Comparison of ENCODE assay signal across 1 cellular context in the genomic region with DNA sequence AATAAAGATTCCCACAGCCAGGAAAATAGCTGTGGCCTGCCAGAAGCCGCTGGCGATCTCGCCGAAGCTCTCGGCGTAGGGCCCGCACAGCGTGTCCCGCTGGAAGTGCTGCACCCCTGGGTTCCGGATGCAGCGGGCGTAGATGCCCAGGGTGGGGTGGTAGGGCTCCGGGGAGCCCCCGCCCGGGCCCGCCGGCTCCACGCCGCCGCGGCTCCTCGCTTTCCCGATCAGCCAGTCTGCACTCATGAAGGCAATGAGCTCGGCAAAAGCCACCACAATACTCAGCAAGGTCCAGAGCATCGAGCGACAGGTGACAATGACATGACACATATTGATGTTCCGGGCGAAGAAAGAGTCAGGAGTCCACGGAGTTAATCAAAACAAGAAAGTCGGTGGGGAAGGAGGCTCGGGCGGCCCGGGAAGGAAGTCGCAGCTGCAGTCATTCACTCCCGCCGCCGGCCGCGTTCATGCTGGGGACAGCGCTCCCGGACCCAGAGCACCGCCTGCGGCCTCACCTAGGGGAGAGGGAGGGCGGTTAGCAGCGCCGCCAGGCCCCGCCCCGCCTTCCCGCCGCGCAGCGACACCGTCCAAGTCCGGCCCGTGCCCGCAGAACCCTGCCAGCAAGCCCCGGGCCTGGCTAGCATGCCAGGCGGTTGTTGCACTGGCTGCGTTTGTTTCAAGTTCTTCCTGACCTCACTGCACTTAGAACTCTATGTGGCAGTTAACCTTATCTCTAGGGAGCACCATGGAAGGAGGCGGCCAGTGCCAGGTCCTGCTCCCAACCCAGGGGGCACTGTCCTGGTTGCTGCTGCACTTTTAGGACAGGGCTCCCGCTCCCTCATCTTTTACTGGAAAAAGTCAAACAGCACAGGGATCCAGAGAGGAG.
TF ChIP-seq lines count a peak whose summit lies in the region.

No MANE protein-coding gene starts in this region.

TF ChIP-seq in HCT116, 20 proteins besides CTCF, POLR2A, EP300 and RAD21 (continued from another document):
- TF ChIP-seq, protein P1, sequence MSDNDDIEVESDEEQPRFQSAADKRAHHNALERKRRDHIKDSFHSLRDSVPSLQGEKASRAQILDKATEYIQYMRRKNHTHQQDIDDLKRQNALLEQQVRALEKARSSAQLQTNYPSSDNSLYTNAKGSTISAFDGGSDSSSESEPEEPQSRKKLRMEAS (IDR thresholded peaks at IDR 0.05) = no peak
- TF ChIP-seq SRF (IDR thresholded peaks at IDR 0.05; ENCODE audit: low read depth) (no peak), CEBPB (IDR thresholded peaks at IDR 0.05; ENCODE audit: low read depth) (no peak), ZNF274 (IDR thresholded peaks at IDR 0.05; ENCODE audit: low read depth, low read length) (no peak), SIN3A (IDR thresholded peaks at IDR 0.05; ENCODE audit: low read depth) (no peak), EZH2 (IDR thresholded peaks at IDR 0.05) (no peak), JUND (IDR thresholded peaks at IDR 0.05) (no peak), FOSL1 (IDR thresholded peaks at IDR 0.05; ENCODE audit: low read depth) (no peak), CBX3 (IDR thresholded peaks at IDR 0.05; ENCODE audit: low read depth) (no peak), EGR1 (IDR thresholded peaks at IDR 0.05; ENCODE audit: low read depth) (no peak)
TF ChIP-seq in HCT116: peak in this region for 0.
